ENCODE assay signal across 6 cellular contexts in genomic region chr16:20669691-20670090, GRCh38. TPM values are rescaled to one million over a fixed set of nuclear protein-coding genes. Genes with fewer than 3 reads are reported as not detected.
"Had no signal": no experiment of that assay in that cellular context is flagged by ENCODE, and none has a peak within 500 bp of the region (broad histone marks: within the 10 kb centered on the region; RNA-seq: fewer than 3 reads in every experiment).

No MANE protein-coding gene starts in this region.

- H2AFZ ChIP-seq: GM23248 had no signal

- H3K27ac ChIP-seq: GM23248, KMS-11 had no signal

- H3K4me2 ChIP-seq: KMS-11 had no signal

- DNase-seq: GM23248, H9, HCEC 1CT, IMR-90, KBM-7 had no signal

- H3K4me3 ChIP-seq: GM23248 had no signal

- H3K9ac ChIP-seq: GM23248, KMS-11 had no signal

RNA-seq across cellular contexts. Expression of gene ACSM1, which starts 27.8 kb away (rescaled TPM):
- polyA plus RNA-seq: GM23248, IMR-90 had no signal
